1 cellular context compared by ENCODE assay signal in the genomic region with DNA sequence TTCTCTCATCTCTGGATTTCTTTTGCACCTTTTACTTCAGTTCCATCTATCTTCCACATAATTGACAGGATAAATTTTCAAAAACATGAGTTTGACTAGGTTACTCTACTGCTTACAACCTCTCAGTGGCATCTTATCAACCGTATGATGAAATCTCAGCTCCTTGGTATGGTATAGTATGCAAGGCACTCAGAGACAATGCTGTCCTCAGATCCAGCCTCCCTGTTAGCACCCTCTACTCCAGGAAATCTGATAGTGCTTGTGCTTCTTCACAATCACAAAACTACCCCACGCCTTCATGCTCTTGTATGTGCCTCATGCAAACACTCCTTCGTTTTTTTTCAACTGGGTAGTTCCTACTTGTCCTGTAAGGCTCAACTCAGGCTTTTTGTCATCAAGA.
TF ChIP-seq lines count a peak whose summit lies in the region.

No MANE protein-coding gene starts in this region.

TF ChIP-seq in GM23338, 12 proteins besides CTCF, POLR2A, EP300 and RAD21 (continued from another document):
- TF ChIP-seq JUNB (IDR thresholded peaks at IDR 0.05; ENCODE audit: unreplicated experiment) (no peak), POLR2AphosphoS5 (IDR thresholded peaks at IDR 0.05; ENCODE audit: low read depth) (no peak), REST (IDR thresholded peaks at IDR 0.05; ENCODE audit: unreplicated experiment) (no peak), ZNF331 (CRISPR knock-in tag; IDR thresholded peaks at IDR 0.05; ENCODE audit: low read depth) (no peak)
